In genomic region chr15:25417604-25418003, GRCh38 we compare ENCODE assay signal across 22 cellular contexts. TPM values are rescaled to one million over a fixed set of nuclear protein-coding genes. Genes with fewer than 3 reads are reported as not detected.
DNase-seq lines count a peak whose midpoint lies in the region; ATAC-seq, FAIRE-seq and TF ChIP-seq lines count a peak whose summit lies in the region.
"Had no signal": no experiment of that assay in that cellular context is flagged by ENCODE, and none has a peak within 500 bp of the region (broad histone marks: within the 10 kb centered on the region; RNA-seq: fewer than 3 reads in every experiment).

No MANE protein-coding gene starts in this region.

- no TSS peak for BruUV-seq in OCI-LY7 (replicated peaks; lab: Mats Ljungman, UMichigan)
- BruUV-seq in K562 (replicated peaks; lab: Mats Ljungman, UMichigan), result no TSS peak

- no peak for ATAC-seq in activated T-cell treated with anti-CD3 and anti-CD28 coated beads, Interleukin-2, amount 50 U/mL, for 72 hours (replicated peaks in 1 of 2)
- ATAC-seq in K562, result no peak
- no peak for ATAC-seq in GM19351 (IDR thresholded peaks at IDR 0.05; ENCODE audit: unreplicated experiment)
- ATAC-seq: CD8-positive, alpha-beta T cell had no signal

- H3K9me3 ChIP-seq in OCI-LY7 (ENCODE audit: low read length) (peaks cover 27% of the 10 kb centered on the region; the same call in 1 of the 2 replicates), K562 (replicated peaks; ENCODE audit: control insufficient read depth, insufficient read depth, low read depth, low read length) (no peaks in the 10 kb centered on the region), neural progenitor cell (ENCODE audit: low read depth) (no peaks in the 10 kb centered on the region)
- H3K9me3 ChIP-seq: Caco-2 had no signal

- no peak for DNase-seq in activated T-cell treated with anti-CD3 and anti-CD28 coated beads, Interleukin-2, amount 50 U/mL, for 72 hours
- no peak for DNase-seq in activated T-cell treated with anti-CD3 and anti-CD28 coated beads, Interleukin-2, amount 50 U/mL, for 1 hour
- DNase-seq in OCI-LY7 (ENCODE audit: low spot score), result no peak
- DNase-seq in K562 (ENCODE audit: extremely low read depth in 1 of 4, low spot score in 3 of 4), result no peak
- DNase-seq in neural progenitor cell (ENCODE audit: low spot score), result no peak
- DNase-seq in lower leg skin (ENCODE audit: low spot score in 2 of 2), result no peak
- DNase-seq in HK-2 (ENCODE audit: unreplicated experiment), result no peak
- DNase-seq: Caco-2; CD4-positive, CD25-positive, alpha-beta regulatory T cell; CD8-positive, alpha-beta T cell; DMS153; DND-41; GM23248; H7; HCEC 1CT had no signal

- H3K27ac Mint-ChIP-seq in activated T-cell treated with anti-CD3 and anti-CD28 coated beads, Interleukin-2, amount 50 U/mL, for 72 hours, result peak overlapping the region; percentile 72
- no peak overlapping the region for H3K27ac Mint-ChIP-seq in neural progenitor cell
- H3K27ac Mint-ChIP-seq: B cell; CD4-positive, CD25-positive, alpha-beta regulatory T cell; CD8-positive, alpha-beta T cell had no signal

- no peaks in the 10 kb centered on the region for H3K9me1 ChIP-seq in K562 (ENCODE audit: control insufficient read depth, insufficient read depth, low read length)

- H3K27me3 ChIP-seq in K562 (ENCODE audit: control insufficient read depth in 2 of 2, insufficient read depth in 2 of 2, low read length in 2 of 2), result no peaks in the 10 kb centered on the region
- H3K27me3 ChIP-seq in neural progenitor cell, result no peaks in the 10 kb centered on the region
- H3K27me3 ChIP-seq: BLaER1 had no signal

- TF ChIP-seq EP300 in K562 (IDR thresholded peaks at IDR 0.05; ENCODE audit: low read length), result no peak

- peaks cover 47% of the 10 kb centered on the region for H3K4me1 Mint-ChIP-seq in activated T-cell treated with anti-CD3 and anti-CD28 coated beads, Interleukin-2, amount 50 U/mL, for 72 hours (ENCODE audit: low read depth)
- H3K4me1 Mint-ChIP-seq in neural progenitor cell, result no peaks in the 10 kb centered on the region

- no peak overlapping the region for H3K4me3 Mint-ChIP-seq in activated T-cell treated with anti-CD3 and anti-CD28 coated beads, Interleukin-2, amount 50 U/mL, for 72 hours
- H3K4me3 Mint-ChIP-seq in neural progenitor cell, result no peak overlapping the region
- H3K4me3 Mint-ChIP-seq: B cell; CD8-positive, alpha-beta T cell had no signal

- peak overlapping the region; percentile 33 for H3K4me3 ChIP-seq in OCI-LY7 (ENCODE audit: low read depth, low read length, poor library complexity, severe bottlenecking)
- H3K4me3 ChIP-seq in K562, result no peak overlapping the region
- H3K4me3 ChIP-seq in neural progenitor cell, result no peak overlapping the region
- H3K4me3 ChIP-seq in lower leg skin (ENCODE audit: low read depth, poor library complexity, severe bottlenecking), result no peak overlapping the region
- H3K4me3 ChIP-seq: GM23248 had no signal

- TF ChIP-seq CTCF in OCI-LY7 (conservative IDR thresholded peaks at IDR 0.05; ENCODE audit: low read length) (no peak), K562 (IDR thresholded peaks at IDR 0.05 in 2 of 3, conservative IDR thresholded peaks at IDR 0.05 in 1 of 3; ENCODE audit: insufficient read depth in 2 of 3, low read depth in 1 of 3, low read length in 3 of 3) (no peak), neural progenitor cell (IDR thresholded peaks at IDR 0.05) (no peak), lower leg skin (IDR thresholded peaks at IDR 0.05) (no peak)

- H3K36me3 ChIP-seq in OCI-LY7 (ENCODE audit: insufficient read depth, low read length), result peaks cover 94% of the 10 kb centered on the region
- peaks cover 24% of the 10 kb centered on the region for H3K36me3 ChIP-seq in K562 (ENCODE audit: control insufficient read depth, insufficient read depth, low read length)
- no peaks in the 10 kb centered on the region for H3K36me3 ChIP-seq in neural progenitor cell

- intact Hi-C loops in OCI-LY7 (cut with micrococcal nuclease; ENCODE audit: unreplicated experiment), result no loop called here
- intact Hi-C loops in K562 (cut with micrococcal nuclease), result no loop called here
- intact Hi-C loops in lower leg skin (cut with DNase I; ENCODE audit: low total_unique reads), result no loop called here

- in situ Hi-C loops in K562 (cut with MboI), result no loop called here

- CTCF ChIA-PET in OCI-LY7 (lab: Charles Lee; ENCODE audit: unreplicated experiment) (no interaction called here), K562 (lab: Yijun Ruan, JAX; ENCODE audit: low intra/inter-chr PET ratio) (no interaction called here)

- no peak for FAIRE-seq in K562 (lab: Jason Lieb, UNC)
- FAIRE-seq: GM18507, H1 had no signal

- H3K4me2 ChIP-seq in OCI-LY7 (ENCODE audit: low read length), result peak overlapping the region; percentile 42
- no peak overlapping the region for H3K4me2 ChIP-seq in K562 (ENCODE audit: insufficient read depth, low read length)
- H3K4me2 ChIP-seq in neural progenitor cell, result no peak overlapping the region
- H3K4me2 ChIP-seq: BLaER1 had no signal

- H3K9ac ChIP-seq in K562 (ENCODE audit: insufficient read depth in 1 of 2, low read depth in 2 of 2, low read length in 2 of 2) (no peak overlapping the region), neural progenitor cell (no peak overlapping the region)
- H3K9ac ChIP-seq: BLaER1, GM23248 had no signal

- H3F3A ChIP-seq in neural progenitor cell (ENCODE audit: low read depth), result peaks cover 5% of the 10 kb centered on the region

- peak overlapping the region; percentile 73 for H3K27ac ChIP-seq in OCI-LY7 (ENCODE audit: low read depth, low read length, poor library complexity, severe bottlenecking)
- H3K27ac ChIP-seq in K562 (ENCODE audit: extremely low read depth, low read depth, low read length), result no peak overlapping the region; the same call in 2 of the 3 replicates
- H3K27ac ChIP-seq in neural progenitor cell, result peak overlapping the region; percentile 68
- H3K27ac ChIP-seq: 22Rv1, BLaER1, C4-2B, GM23248 had no signal

- TF ChIP-seq POLR2A in K562 (conservative IDR thresholded peaks at IDR 0.05) (no peak), lower leg skin (IDR thresholded peaks at IDR 0.05) (no peak)

- no peak for TF ChIP-seq RAD21 in K562 (CRISPR knock-in tag; conservative IDR thresholded peaks at IDR 0.05 in 1 of 2, IDR thresholded peaks at IDR 0.05 in 1 of 2)

- H4K20me1 ChIP-seq in OCI-LY7 (ENCODE audit: insufficient read depth, low read length) (peaks cover 7% of the 10 kb centered on the region; the same call in 1 of the 2 replicates), K562 (replicated peaks; ENCODE audit: control insufficient read depth, insufficient read depth, low read length) (peaks cover 4% of the 10 kb centered on the region; the same call in 1 of the 2 replicates), neural progenitor cell (ENCODE audit: low read depth) (peaks cover 73% of the 10 kb centered on the region)

- no peaks in the 10 kb centered on the region for H3K27me3 Mint-ChIP-seq in activated T-cell treated with anti-CD3 and anti-CD28 coated beads, Interleukin-2, amount 50 U/mL, for 72 hours (ENCODE audit: low read depth)
- H3K27me3 Mint-ChIP-seq in neural progenitor cell (ENCODE audit: insufficient read depth, low read depth), result peaks cover 7% of the 10 kb centered on the region
- H3K27me3 Mint-ChIP-seq: B cell; CD4-positive, CD25-positive, alpha-beta regulatory T cell had no signal

- peaks cover 36% of the 10 kb centered on the region for H3K4me1 ChIP-seq in OCI-LY7 (ENCODE audit: insufficient read depth, low read length, poor library complexity, severe bottlenecking)
- peaks cover 0 to 13% of the 10 kb centered on the region in 2 experiments; a peak in 2 of 5 replicates for H3K4me1 ChIP-seq in K562 (replicated peaks in 1 of 2; ENCODE audit: control insufficient read depth in 2 of 2, insufficient read depth in 2 of 2, low read length in 2 of 2)
- H3K4me1 ChIP-seq in neural progenitor cell, result peaks cover 27% of the 10 kb centered on the region
- H3K4me1 ChIP-seq: BLaER1, Caco-2 had no signal

- H3K79me2 ChIP-seq in OCI-LY7 (ENCODE audit: insufficient read depth, low read depth, low read length) (peaks cover 100% of the 10 kb centered on the region), K562 (ENCODE audit: control insufficient read depth, insufficient read depth, low read length) (peaks cover 100% of the 10 kb centered on the region), neural progenitor cell (ENCODE audit: low read depth) (peaks cover 100% of the 10 kb centered on the region)

- WGBS in K562 (ENCODE audit: insufficient coverage, low coverage, missing lambda C conversion rate), result 92% methylated on average over 2 of the region's 2 CpGs
- WGBS in lower leg skin, 2 donors, result 98 to 99% methylated on average over 2 of the region's 2 CpGs

- H2AFZ ChIP-seq in OCI-LY7 (ENCODE audit: low read length) (no peak overlapping the region), K562 (ENCODE audit: low read depth, low read length) (no peak overlapping the region), neural progenitor cell (replicated peaks) (no peak overlapping the region)
- H2AFZ ChIP-seq: GM23248 had no signal

- peaks cover 19 to 47% of the 10 kb centered on the region in 2 donors for H3K36me3 Mint-ChIP-seq in activated T-cell treated with anti-CD3 and anti-CD28 coated beads, Interleukin-2, amount 50 U/mL, for 72 hours (ENCODE audit: insufficient read depth in 2 of 2)
- peaks cover 64% of the 10 kb centered on the region for H3K36me3 Mint-ChIP-seq in neural progenitor cell

- H3K9me2 ChIP-seq in OCI-LY7 (ENCODE audit: insufficient read depth, low read length), result no peaks in the 10 kb centered on the region

- peaks cover 7 to 8% of the 10 kb centered on the region in 2 donors for H3K9me3 Mint-ChIP-seq in activated T-cell treated with anti-CD3 and anti-CD28 coated beads, Interleukin-2, amount 50 U/mL, for 72 hours
- H3K9me3 Mint-ChIP-seq in neural progenitor cell, result peaks cover 78% of the 10 kb centered on the region

- POLR2A ChIA-PET in OCI-LY7 (lab: Charles Lee), result interaction anchor here (0.8 to 2.2 kb wide), 5 partner anchors 8 to 20 kb away, joined by 3 to 16 read pairs (median 8); no protein-coding TSS in a partner anchor
- POLR2A ChIA-PET in K562 (lab: Yijun Ruan, JAX), result interaction anchor here (0.6 to 1.8 kb wide), 3 partner anchors 11 to 1809 kb away, joined by 3 to 5 read pairs (median 4); no protein-coding TSS in a partner anchor

RNA-seq across cellular contexts. Expression of gene UBE3A, which starts 21.2 kb away (rescaled TPM):
- 100 to 1,000 TPM; 107 to 121 TPM for total RNA-seq in activated T-cell treated with anti-CD3 and anti-CD28 coated beads, Interleukin-2, amount 50 U/mL, for 72 hours
- total RNA-seq in OCI-LY7 (2014; rRNA removed; shearing (Covaris generic)), result 95.3 and 95.9 TPM in 2 replicates
- total RNA-seq in OCI-LY7 (2022) (158 and 164 TPM in 2 replicates), K562 (2014; rRNA removed) (43.2 and 47.0 TPM in 2 replicates), K562 (2014; rRNA removed; fragmentation: Illumina TruSeq; extraction: Trizol) (75.8 and 86.7 TPM in 2 replicates), K562 (2015; rRNA removed; fragmentation: Illumina TruSeq; extraction: Trizol) (72.8 and 76.3 TPM in 2 replicates), K562 (2021) (103 TPM in 2 replicates), neural progenitor cell (ENCODE audit: low replicate concordance) (84.2 and 117 TPM in 2 replicates), lower leg skin (10 to 100 TPM; 56.9 to 79.2 (median 65.7) TPM)
- 55.3 and 167 TPM in 2 replicates for total RNA-seq in K562 (2011; cell fraction: chromatin; rRNA removed; ENCODE audit: low replicate concordance)
- 36.9 and 42.2 TPM in 2 replicates for total RNA-seq in K562 (2011; cell fraction: nucleolus; rRNA removed)
- 81.8 and 150 TPM in 2 replicates for total RNA-seq in K562 (2011; cell fraction: nucleoplasm; rRNA removed)
- polyA plus RNA-seq in K562 (2011; rRNA removed) (50.8 and 60.2 TPM in 2 replicates), K562 (2014; fragmentation: Illumina TruSeq; extraction: Trizol) (58.7 and 61.8 TPM in 2 replicates), K562 (2014; fragmentation: Nextera tagmentation; extraction: Ambion mirVana) (10 to 100 TPM; 29.3 to 30.5 TPM), K562 (2014; rRNA removed) (28.1 and 38.1 TPM in 2 replicates)
- polyA plus RNA-seq in K562 (2011; cell fraction: cytosol; rRNA removed), result 10.6 and 17.9 TPM in 2 replicates
- 49.2 and 67.7 TPM in 2 replicates for polyA plus RNA-seq in K562 (2011; cell fraction: nucleus; rRNA removed)
- polyA plus RNA-seq in K562 (2012), result 27.4 and 29.4 TPM in 2 replicates
- polyA minus RNA-seq in K562 (2011; rRNA and poly(A)+ RNA removed), result 139 and 163 TPM in 2 replicates
- polyA minus RNA-seq in K562 (2011; cell fraction: cytosol; rRNA and poly(A)+ RNA removed), result 48.4 and 56.2 TPM in 2 replicates
- 102 and 133 TPM in 2 replicates for polyA minus RNA-seq in K562 (2011; cell fraction: nucleus; rRNA and poly(A)+ RNA removed)
